In the genomic region with DNA sequence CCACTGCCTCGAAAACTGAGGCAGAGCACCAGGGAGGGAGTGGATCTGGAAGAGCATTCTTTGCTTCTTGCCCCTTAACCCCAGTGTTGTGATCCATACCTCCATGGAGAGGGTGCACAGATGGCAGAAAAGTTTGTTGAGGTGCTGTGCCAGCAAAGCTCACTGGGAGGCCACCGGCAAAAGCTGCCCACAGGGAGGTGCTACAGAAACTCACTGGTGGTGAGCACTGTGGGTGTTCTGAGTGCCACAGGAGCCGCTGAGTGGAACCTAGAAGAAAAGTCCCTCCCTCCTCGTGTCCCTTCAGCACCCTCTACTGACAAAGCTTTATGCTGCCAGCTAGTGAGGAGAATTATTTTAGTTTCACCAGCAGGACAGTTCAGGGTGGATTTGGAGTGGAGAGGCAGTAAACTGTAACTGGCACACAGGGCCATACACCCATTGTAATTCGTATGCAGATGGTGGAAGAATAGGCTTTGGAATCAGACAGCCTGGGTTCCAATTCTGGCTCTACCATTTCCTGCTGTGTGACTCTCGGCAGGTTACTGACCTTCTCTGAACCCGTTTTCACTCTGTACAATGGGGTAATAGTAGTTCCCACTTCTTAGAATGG, we compare ENCODE assay signal across 1 cellular context.
TF ChIP-seq lines count a peak whose summit lies in the region.

No MANE protein-coding gene starts in this region.

TF ChIP-seq in HepG2, 621 proteins besides CTCF, POLR2A, EP300 and RAD21 (continued from another document and continues in another):
- TF ChIP-seq TRAFD1 (CRISPR knock-in tag; IDR thresholded peaks at IDR 0.05; ENCODE audit: borderline replicate concordance) (no peak), SAP130 (CRISPR knock-in tag; IDR thresholded peaks at IDR 0.05; ENCODE audit: low read depth) (0 out of 2 replicates have a peak, but pooled peaks have one; percentile 22), ARID4A (CRISPR knock-in tag; IDR thresholded peaks at IDR 0.05; ENCODE audit: borderline replicate concordance) (no peak), HNRNPLL (IDR thresholded peaks at IDR 0.05; ENCODE audit: low read depth, low read length, poor library complexity, severe bottlenecking) (no peak), ELF3 (CRISPR knock-in tag; IDR thresholded peaks at IDR 0.05) (no peak), HOXA5 (CRISPR knock-in tag; IDR thresholded peaks at IDR 0.05) (no peak), CEBPG (CRISPR knock-in tag; IDR thresholded peaks at IDR 0.05) (no peak), GLI4 (CRISPR knock-in tag; IDR thresholded peaks at IDR 0.05; ENCODE audit: borderline replicate concordance) (no peak), YEATS2 (CRISPR knock-in tag; IDR thresholded peaks at IDR 0.05; ENCODE audit: borderline replicate concordance) (no peak), ZSCAN20 (CRISPR knock-in tag; IDR thresholded peaks at IDR 0.05; ENCODE audit: borderline replicate concordance) (no peak), MNT (IDR thresholded peaks at IDR 0.05) (no peak), NFYB (CRISPR knock-in tag; IDR thresholded peaks at IDR 0.05) (no peak), NFRKB (IDR thresholded peaks at IDR 0.05) (no peak), TP53 (CRISPR knock-in tag; conservative IDR thresholded peaks at IDR 0.05) (no peak), ZNF605 (CRISPR knock-in tag; IDR thresholded peaks at IDR 0.05) (no peak), ZBTB33 (CRISPR knock-in tag; IDR thresholded peaks at IDR 0.05) (0 out of 2 replicates have a peak, but pooled peaks have one; percentile 41), NFYC (CRISPR knock-in tag; IDR thresholded peaks at IDR 0.05) (no peak), ZNF335 (CRISPR knock-in tag; IDR thresholded peaks at IDR 0.05) (no peak), ZNF513 (CRISPR knock-in tag; conservative IDR thresholded peaks at IDR 0.05) (no peak), REPIN1 (CRISPR knock-in tag; IDR thresholded peaks at IDR 0.05; ENCODE audit: borderline replicate concordance, low read depth) (no peak), NBN (conservative IDR thresholded peaks at IDR 0.05) (no peak), TAF15 (IDR thresholded peaks at IDR 0.05; ENCODE audit: low read depth, low read length, poor library complexity, severe bottlenecking) (no peak), ZNF547 (CRISPR knock-in tag; IDR thresholded peaks at IDR 0.05) (no peak), MTA1 (CRISPR knock-in tag; IDR thresholded peaks at IDR 0.05; ENCODE audit: borderline replicate concordance) (no peak), ZNF225 (CRISPR knock-in tag; IDR thresholded peaks at IDR 0.05) (no peak), ZNF501 (CRISPR knock-in tag; IDR thresholded peaks at IDR 0.05) (0 out of 2 replicates have a peak, but pooled peaks have one; percentile 25), ZNF263 (CRISPR knock-in tag; IDR thresholded peaks at IDR 0.05) (no peak), SSRP1 (CRISPR knock-in tag; IDR thresholded peaks at IDR 0.05) (no peak), ZNF232 (CRISPR knock-in tag; IDR thresholded peaks at IDR 0.05; ENCODE audit: borderline replicate concordance) (no peak)
- TF ChIP-seq, protein P1, sequence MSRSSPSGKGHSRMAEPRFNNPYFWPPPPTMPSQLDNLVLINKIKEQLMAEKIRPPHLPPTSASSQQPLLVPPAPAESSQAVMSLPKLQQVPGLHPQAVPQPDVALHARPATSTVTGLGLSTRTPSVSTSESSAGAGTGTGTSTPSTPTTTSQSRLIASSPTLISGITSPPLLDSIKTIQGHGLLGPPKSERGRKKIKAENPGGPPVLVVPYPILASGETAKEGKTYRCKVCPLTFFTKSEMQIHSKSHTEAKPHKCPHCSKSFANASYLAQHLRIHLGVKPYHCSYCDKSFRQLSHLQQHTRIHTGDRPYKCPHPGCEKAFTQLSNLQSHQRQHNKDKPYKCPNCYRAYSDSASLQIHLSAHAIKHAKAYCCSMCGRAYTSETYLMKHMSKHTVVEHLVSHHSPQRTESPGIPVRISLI (CRISPR knock-in tag; IDR thresholded peaks at IDR 0.05; ENCODE audit: borderline replicate concordance) = no peak
- TF ChIP-seq, protein P2, sequence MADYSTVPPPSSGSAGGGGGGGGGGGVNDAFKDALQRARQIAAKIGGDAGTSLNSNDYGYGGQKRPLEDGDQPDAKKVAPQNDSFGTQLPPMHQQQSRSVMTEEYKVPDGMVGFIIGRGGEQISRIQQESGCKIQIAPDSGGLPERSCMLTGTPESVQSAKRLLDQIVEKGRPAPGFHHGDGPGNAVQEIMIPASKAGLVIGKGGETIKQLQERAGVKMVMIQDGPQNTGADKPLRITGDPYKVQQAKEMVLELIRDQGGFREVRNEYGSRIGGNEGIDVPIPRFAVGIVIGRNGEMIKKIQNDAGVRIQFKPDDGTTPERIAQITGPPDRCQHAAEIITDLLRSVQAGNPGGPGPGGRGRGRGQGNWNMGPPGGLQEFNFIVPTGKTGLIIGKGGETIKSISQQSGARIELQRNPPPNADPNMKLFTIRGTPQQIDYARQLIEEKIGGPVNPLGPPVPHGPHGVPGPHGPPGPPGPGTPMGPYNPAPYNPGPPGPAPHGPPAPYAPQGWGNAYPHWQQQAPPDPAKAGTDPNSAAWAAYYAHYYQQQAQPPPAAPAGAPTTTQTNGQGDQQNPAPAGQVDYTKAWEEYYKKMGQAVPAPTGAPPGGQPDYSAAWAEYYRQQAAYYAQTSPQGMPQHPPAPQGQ (CRISPR knock-in tag; IDR thresholded peaks at IDR 0.05; ENCODE audit: borderline replicate concordance) = no peak
- TF ChIP-seq, protein P3, sequence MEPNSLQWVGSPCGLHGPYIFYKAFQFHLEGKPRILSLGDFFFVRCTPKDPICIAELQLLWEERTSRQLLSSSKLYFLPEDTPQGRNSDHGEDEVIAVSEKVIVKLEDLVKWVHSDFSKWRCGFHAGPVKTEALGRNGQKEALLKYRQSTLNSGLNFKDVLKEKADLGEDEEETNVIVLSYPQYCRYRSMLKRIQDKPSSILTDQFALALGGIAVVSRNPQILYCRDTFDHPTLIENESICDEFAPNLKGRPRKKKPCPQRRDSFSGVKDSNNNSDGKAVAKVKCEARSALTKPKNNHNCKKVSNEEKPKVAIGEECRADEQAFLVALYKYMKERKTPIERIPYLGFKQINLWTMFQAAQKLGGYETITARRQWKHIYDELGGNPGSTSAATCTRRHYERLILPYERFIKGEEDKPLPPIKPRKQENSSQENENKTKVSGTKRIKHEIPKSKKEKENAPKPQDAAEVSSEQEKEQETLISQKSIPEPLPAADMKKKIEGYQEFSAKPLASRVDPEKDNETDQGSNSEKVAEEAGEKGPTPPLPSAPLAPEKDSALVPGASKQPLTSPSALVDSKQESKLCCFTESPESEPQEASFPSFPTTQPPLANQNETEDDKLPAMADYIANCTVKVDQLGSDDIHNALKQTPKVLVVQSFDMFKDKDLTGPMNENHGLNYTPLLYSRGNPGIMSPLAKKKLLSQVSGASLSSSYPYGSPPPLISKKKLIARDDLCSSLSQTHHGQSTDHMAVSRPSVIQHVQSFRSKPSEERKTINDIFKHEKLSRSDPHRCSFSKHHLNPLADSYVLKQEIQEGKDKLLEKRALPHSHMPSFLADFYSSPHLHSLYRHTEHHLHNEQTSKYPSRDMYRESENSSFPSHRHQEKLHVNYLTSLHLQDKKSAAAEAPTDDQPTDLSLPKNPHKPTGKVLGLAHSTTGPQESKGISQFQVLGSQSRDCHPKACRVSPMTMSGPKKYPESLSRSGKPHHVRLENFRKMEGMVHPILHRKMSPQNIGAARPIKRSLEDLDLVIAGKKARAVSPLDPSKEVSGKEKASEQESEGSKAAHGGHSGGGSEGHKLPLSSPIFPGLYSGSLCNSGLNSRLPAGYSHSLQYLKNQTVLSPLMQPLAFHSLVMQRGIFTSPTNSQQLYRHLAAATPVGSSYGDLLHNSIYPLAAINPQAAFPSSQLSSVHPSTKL (CRISPR knock-in tag; IDR thresholded peaks at IDR 0.05) = no peak
- TF ChIP-seq, protein P4, sequence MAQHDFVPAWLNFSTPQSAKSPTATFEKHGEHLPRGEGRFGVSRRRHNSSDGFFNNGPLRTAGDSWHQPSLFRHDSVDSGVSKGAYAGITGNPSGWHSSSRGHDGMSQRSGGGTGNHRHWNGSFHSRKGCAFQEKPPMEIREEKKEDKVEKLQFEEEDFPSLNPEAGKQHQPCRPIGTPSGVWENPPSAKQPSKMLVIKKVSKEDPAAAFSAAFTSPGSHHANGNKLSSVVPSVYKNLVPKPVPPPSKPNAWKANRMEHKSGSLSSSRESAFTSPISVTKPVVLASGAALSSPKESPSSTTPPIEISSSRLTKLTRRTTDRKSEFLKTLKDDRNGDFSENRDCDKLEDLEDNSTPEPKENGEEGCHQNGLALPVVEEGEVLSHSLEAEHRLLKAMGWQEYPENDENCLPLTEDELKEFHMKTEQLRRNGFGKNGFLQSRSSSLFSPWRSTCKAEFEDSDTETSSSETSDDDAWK (CRISPR knock-in tag; IDR thresholded peaks at IDR 0.05) = no peak
